ENCODE assay signal across 15 cellular contexts in the genomic region with DNA sequence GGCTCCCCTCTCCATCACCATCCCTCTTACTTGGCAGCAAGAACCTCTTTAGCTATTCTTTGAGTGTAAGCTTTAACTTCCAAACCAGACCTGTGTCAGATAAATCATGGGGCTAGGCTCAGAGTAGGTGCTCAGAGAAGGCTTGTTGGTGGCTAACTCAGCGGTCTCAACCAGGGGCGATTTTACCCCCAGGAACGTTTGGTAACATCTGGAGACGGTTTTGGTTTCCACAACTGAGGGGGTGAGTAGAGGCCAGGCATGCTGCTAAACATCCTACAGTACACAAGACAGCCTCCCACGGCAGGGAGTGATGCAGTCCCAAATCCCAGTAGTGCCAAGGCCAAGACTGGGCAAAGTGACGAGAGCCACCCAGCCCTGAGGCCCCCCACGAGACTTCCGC. TPM values are rescaled to one million over a fixed set of nuclear protein-coding genes. Genes with fewer than 3 reads are reported as not detected.
DNase-seq lines count a peak whose midpoint lies in the region; ATAC-seq, FAIRE-seq and TF ChIP-seq lines count a peak whose summit lies in the region.
"Had no signal": no experiment of that assay in that cellular context is flagged by ENCODE, and none has a peak within 500 bp of the region (broad histone marks: within the 10 kb centered on the region; RNA-seq: fewer than 3 reads in every experiment).

No MANE protein-coding gene starts in this region.

- H3K27ac ChIP-seq in neural progenitor cell: no peak overlapping the region
- H3K27ac ChIP-seq in testis: no peak overlapping the region

- no peaks in the 10 kb centered on the region for H3K79me2 ChIP-seq in neural progenitor cell (ENCODE audit: low read depth)

- no peaks in the 10 kb centered on the region for H3K36me3 ChIP-seq in neural progenitor cell
- no peaks in the 10 kb centered on the region for H3K36me3 ChIP-seq in testis (ENCODE audit: low read depth, missing control alignments)
- H3K36me3 ChIP-seq: BE2C had no signal

- H3K4me3 Mint-ChIP-seq in CD14-positive monocyte: peak overlapping the region; percentile 40 to 58
- H3K4me3 Mint-ChIP-seq in activated CD8-positive, alpha-beta T cell treated with anti-CD3 and anti-CD28 coated beads, Interleukin-2, amount 10 ng/mL, durations not matched to agents 7 days and 5 days: no peak overlapping the region
- H3K4me3 Mint-ChIP-seq in naive B cell: peak overlapping the region; percentile 79 to 93 (median 90)
- no peak overlapping the region for H3K4me3 Mint-ChIP-seq in neural progenitor cell

- no peak for TF ChIP-seq CTCF in CD14-positive monocyte (IDR thresholded peaks at IDR 0.05)
- TF ChIP-seq CTCF in neural progenitor cell (IDR thresholded peaks at IDR 0.05): no peak
- TF ChIP-seq CTCF in testis (IDR thresholded peaks at IDR 0.05): no peak

- DNase-seq in CD14-positive monocyte (ENCODE audit: low spot score) (no peak), GM12891 (ENCODE audit: insufficient read length, low spot score) (no peak), naive B cell (peak; percentile 28), iPS-NIHi11 (ENCODE audit: low spot score) (no peak), neural progenitor cell (ENCODE audit: low spot score) (no peak), DMS114 treated with DMSO at 0.1 percent for 48 hours (lab: John Stamatoyannopoulos, UW; ENCODE audit: unreplicated experiment) (no peak), testis (no peak)
- no peak for DNase-seq in activated CD8-positive, alpha-beta T cell treated with anti-CD3 and anti-CD28 coated beads, Interleukin-2, amount 10 ng/mL, durations not matched to agents 7 days and 5 days
- DNase-seq: BE2C, cortex of kidney, KG1, NCI-H1694 treated with DMSO at 0.1 percent for 48 hours, NCI-H748 treated with DMSO at 0.1 percent for 48 hours had no signal

- no peaks in the 10 kb centered on the region for H4K20me1 ChIP-seq in neural progenitor cell (ENCODE audit: low read depth)

- H3K27me3 ChIP-seq in neural progenitor cell (no peaks in the 10 kb centered on the region), testis (no peaks in the 10 kb centered on the region)
- H3K27me3 ChIP-seq: BE2C had no signal

- no peak for ATAC-seq in activated CD8-positive, alpha-beta T cell treated with anti-CD3 and anti-CD28 coated beads, Interleukin-2, amount 10 ng/mL, durations not matched to agents 7 days and 5 days
- no peak for ATAC-seq in naive B cell (ENCODE audit: low read depth in 2 of 2)

- H3K9me3 ChIP-seq in neural progenitor cell (ENCODE audit: low read depth) (no peaks in the 10 kb centered on the region), testis (no peaks in the 10 kb centered on the region)
- H3K9me3 ChIP-seq: BE2C had no signal

- H3K9me3 Mint-ChIP-seq in CD14-positive monocyte (peaks cover 0 to 1% (median 0%) of the 10 kb centered on the region in 7 donors), naive B cell (peaks cover 0 to 5% (median 0%) of the 10 kb centered on the region in 7 donors), neural progenitor cell (no peaks in the 10 kb centered on the region)
- no peaks in the 10 kb centered on the region for H3K9me3 Mint-ChIP-seq in activated CD8-positive, alpha-beta T cell treated with anti-CD3 and anti-CD28 coated beads, Interleukin-2, amount 10 ng/mL, durations not matched to agents 7 days and 5 days (ENCODE audit: insufficient read depth)

- H2AFZ ChIP-seq in neural progenitor cell (replicated peaks): no peak overlapping the region

- FAIRE-seq in GM12891 (lab: Jason Lieb, UNC): peak; percentile 80
- FAIRE-seq: G401.6 had no signal

- H3F3A ChIP-seq in neural progenitor cell (ENCODE audit: low read depth): peaks cover 9% of the 10 kb centered on the region

- no peak overlapping the region for H3K9ac ChIP-seq in neural progenitor cell

- 76 to 81% methylated on average over 8 of the region's 8 CpGs for WGBS in testis, 2 donors

- POLR2A ChIA-PET in activated CD8-positive, alpha-beta T cell treated with anti-CD3 and anti-CD28 coated beads, Interleukin-2, amount 10 ng/mL, durations not matched to agents 7 days and 5 days (lab: Charles Lee): no interaction called here

- H3K27ac Mint-ChIP-seq in CD14-positive monocyte (peak overlapping the region; percentile 97 to 100 (median 98)), naive B cell (peak overlapping the region; percentile 90 to 99 (median 96)), neural progenitor cell (no peak overlapping the region)
- peak overlapping the region; percentile 75 for H3K27ac Mint-ChIP-seq in activated CD8-positive, alpha-beta T cell treated with anti-CD3 and anti-CD28 coated beads, Interleukin-2, amount 10 ng/mL, durations not matched to agents 7 days and 5 days

- H3K4me3 ChIP-seq in neural progenitor cell (no peak overlapping the region), testis (no peak overlapping the region)

- H3K36me3 Mint-ChIP-seq in CD14-positive monocyte (peaks cover 4 to 10% of the 10 kb centered on the region in 2 donors), naive B cell (peaks cover 4 to 14% of the 10 kb centered on the region in 2 donors), neural progenitor cell (no peaks in the 10 kb centered on the region)
- H3K36me3 Mint-ChIP-seq in activated CD8-positive, alpha-beta T cell treated with anti-CD3 and anti-CD28 coated beads, Interleukin-2, amount 10 ng/mL, durations not matched to agents 7 days and 5 days (ENCODE audit: low read depth): peaks cover 2% of the 10 kb centered on the region

- no peak overlapping the region for H3K4me2 ChIP-seq in neural progenitor cell

- CTCF ChIA-PET in activated CD8-positive, alpha-beta T cell treated with anti-CD3 and anti-CD28 coated beads, Interleukin-2, amount 10 ng/mL, durations not matched to agents 7 days and 5 days (lab: Charles Lee): interaction anchor here (1.5 to 11.9 kb wide), 4 partner anchors 13 to 140 kb away, joined by 4 to 158 read pairs (median 66); no protein-coding TSS in a partner anchor

- TF ChIP-seq POLR2A in GM12891 (IDR thresholded peaks at IDR 0.05; ENCODE audit: low read depth, low read length) (no peak), testis (IDR thresholded peaks at IDR 0.05) (no peak)

- intact Hi-C loops in CD14-positive monocyte (cut with micrococcal nuclease) (loop anchor here (2.0 to 5.0 kb wide), 4 partner anchors 74 to 134 kb away; no protein-coding TSS in a partner anchor), testis (cut with DNase I; ENCODE audit: low total_unique reads) (loop anchor here (10.0 kb wide), 1 partner anchor 132 kb away; no protein-coding TSS in a partner anchor)

- H3K4me1 Mint-ChIP-seq in CD14-positive monocyte: peaks cover 74% of the 10 kb centered on the region
- peaks cover 69% of the 10 kb centered on the region for H3K4me1 Mint-ChIP-seq in activated CD8-positive, alpha-beta T cell treated with anti-CD3 and anti-CD28 coated beads, Interleukin-2, amount 10 ng/mL, durations not matched to agents 7 days and 5 days (ENCODE audit: low read depth)
- peaks cover 69 to 78% (median 77%) of the 10 kb centered on the region in 3 donors for H3K4me1 Mint-ChIP-seq in naive B cell
- H3K4me1 Mint-ChIP-seq in neural progenitor cell: peaks cover 21% of the 10 kb centered on the region

- H3K4me1 ChIP-seq in neural progenitor cell (peaks cover 8% of the 10 kb centered on the region), testis (no peaks in the 10 kb centered on the region)

- H3K27me3 Mint-ChIP-seq in CD14-positive monocyte (ENCODE audit: low read depth in 3 of 3) (peaks cover 0 to 9% (median 1%) of the 10 kb centered on the region in 3 donors), naive B cell (no peaks in the 10 kb centered on the region), neural progenitor cell (ENCODE audit: insufficient read depth, low read depth) (peaks cover 10% of the 10 kb centered on the region)
- peaks cover 2% of the 10 kb centered on the region for H3K27me3 Mint-ChIP-seq in activated CD8-positive, alpha-beta T cell treated with anti-CD3 and anti-CD28 coated beads, Interleukin-2, amount 10 ng/mL, durations not matched to agents 7 days and 5 days (ENCODE audit: low read depth)

TF ChIP-seq in GM12891, 5 proteins besides CTCF, POLR2A, EP300 and RAD21:
- no peak for TF ChIP-seq PAX5 (IDR thresholded peaks at IDR 0.05; ENCODE audit: insufficient read depth, low read length, severe bottlenecking)
- no peak for TF ChIP-seq TAF1 (IDR thresholded peaks at IDR 0.05; ENCODE audit: low read depth, low read length)
- no peak for TF ChIP-seq POLR2AphosphoS5 (IDR thresholded peaks at IDR 0.05; ENCODE audit: low read depth, low read length)
- TF ChIP-seq SPI1 (IDR thresholded peaks at IDR 0.05; ENCODE audit: low read depth, low read length): no peak
- TF ChIP-seq POU2F2 (IDR thresholded peaks at IDR 0.05; ENCODE audit: low read depth, low read length): no peak

RNA-seq across cellular contexts. Expression of a gene that starts 59.1 kb away (rescaled TPM):
- polyA plus RNA-seq in CD14-positive monocyte: 1 to 10 TPM; 1.5 to 1.9 TPM
- polyA plus RNA-seq in GM12891 (2012; ENCODE audit: low read depth, missing spikeins): 0.10 TPM
- not detected for total RNA-seq in activated CD8-positive, alpha-beta T cell treated with anti-CD3 and anti-CD28 coated beads, Interleukin-2, amount 10 ng/mL, durations not matched to agents 7 days and 5 days
- not detected for polyA plus RNA-seq in naive B cell (ENCODE audit: low read depth in 6 of 6)
- total RNA-seq in neural progenitor cell (ENCODE audit: low replicate concordance): 0.03 TPM in 1 of 2 replicates, not detected in the other
- total RNA-seq in testis: under 1 TPM; 0.24 to 0.56 TPM
- polyA plus RNA-seq in testis (ENCODE audit: insufficient read depth, low read depth, low replicate concordance): 0.09 TPM
- total RNA-seq: SK-MEL-5 had no signal

Comparison
In these comparisons a context has a peak if more than half of its experiments do, and no peak if none do; other contexts are left out.
1. H3K4me3 Mint-ChIP-seq: peak in CD14-positive monocyte (2 of 2) and naive B cell (8 of 8); none in activated CD8-positive, alpha-beta T cell treated with anti-CD3 and anti-CD28 coated beads, Interleukin-2, amount 10 ng/mL, durations not matched to agents 7 days and 5 days (single experiment) and neural progenitor cell (single experiment).